ENCODE assay signal across 26 cellular contexts in genomic region chr3:52388933-52389332, GRCh38. TPM values are rescaled to one million over a fixed set of nuclear protein-coding genes. Genes with fewer than 3 reads are reported as not detected.
DNase-seq lines count a peak whose midpoint lies in the region; ATAC-seq and TF ChIP-seq lines count a peak whose summit lies in the region.
"Had no signal": no experiment of that assay in that cellular context is flagged by ENCODE, and none has a peak within 500 bp of the region (broad histone marks: within the 10 kb centered on the region; RNA-seq: fewer than 3 reads in every experiment).

No MANE protein-coding gene starts in this region.

- H3K27ac ChIP-seq in breast epithelium (no peak overlapping the region), left lung (no peak overlapping the region)
- H3K27ac ChIP-seq in CD8-positive, alpha-beta memory T cell (ENCODE audit: low read depth, low read length) = no peak overlapping the region
- H3K27ac ChIP-seq: C4-2B, epithelial cell of prostate, gastroesophageal sphincter, KMS-11, psoas muscle, RWPE1, upper lobe of right lung had no signal

- H3K27me3 ChIP-seq in breast epithelium = no peaks in the 10 kb centered on the region
- no peaks in the 10 kb centered on the region for H3K27me3 ChIP-seq in left lung
- no peaks in the 10 kb centered on the region for H3K27me3 ChIP-seq in CD8-positive, alpha-beta memory T cell (ENCODE audit: insufficient read depth, low read length, poor library complexity, severe bottlenecking)
- H3K27me3 ChIP-seq: gastroesophageal sphincter, upper lobe of right lung had no signal

- H3K27me3 Mint-ChIP-seq in CD8-positive, alpha-beta memory T cell = no peaks in the 10 kb centered on the region
- H3K27me3 Mint-ChIP-seq: activated CD4-positive, alpha-beta T cell treated with anti-CD3 and anti-CD28 coated beads, Interleukin-2, amount 10 ng/mL, durations not matched to agents 7 days and 5 days; activated naive CD8-positive, alpha-beta T cell treated with anti-CD3 and anti-CD28 coated beads, Interleukin-2, amount 50 U/mL, for 24 hours had no signal

- TF ChIP-seq POLR2A in breast epithelium (IDR thresholded peaks at IDR 0.05) (no peak), NB4 (IDR thresholded peaks at IDR 0.05; ENCODE audit: extremely low read depth, insufficient read length) (no peak)

- intact Hi-C loops in breast epithelium (cut with DNase I; ENCODE audit: low total_unique reads) (no loop called here), left lung (cut with DNase I) (no loop called here)

- H3K4me3 ChIP-seq in breast epithelium = no peak overlapping the region
- no peak overlapping the region for H3K4me3 ChIP-seq in NB4 (ENCODE audit: low read depth, low read length)
- H3K4me3 ChIP-seq in epithelial cell of esophagus (ENCODE audit: low read length) = no peak overlapping the region
- H3K4me3 ChIP-seq in left lung = no peak overlapping the region
- H3K4me3 ChIP-seq in CD8-positive, alpha-beta memory T cell (ENCODE audit: low read length) = no peak overlapping the region
- H3K4me3 ChIP-seq: gastroesophageal sphincter, psoas muscle, smooth muscle cell, upper lobe of right lung had no signal

- no peaks in the 10 kb centered on the region for H3K9me3 ChIP-seq in breast epithelium
- no peaks in the 10 kb centered on the region for H3K9me3 ChIP-seq in left lung
- H3K9me3 ChIP-seq in CD8-positive, alpha-beta memory T cell (ENCODE audit: low read length) = no peaks in the 10 kb centered on the region
- H3K9me3 ChIP-seq: gastroesophageal sphincter, psoas muscle, upper lobe of right lung had no signal

- H3K4me1 ChIP-seq in breast epithelium (no peaks in the 10 kb centered on the region), left lung (no peaks in the 10 kb centered on the region)
- no peaks in the 10 kb centered on the region for H3K4me1 ChIP-seq in CD8-positive, alpha-beta memory T cell (ENCODE audit: insufficient read depth, low read length)
- H3K4me1 ChIP-seq: gastroesophageal sphincter, psoas muscle, upper lobe of right lung had no signal

- H3K9me3 Mint-ChIP-seq in CD8-positive, alpha-beta memory T cell = no peaks in the 10 kb centered on the region
- H3K9me3 Mint-ChIP-seq: activated CD4-positive, alpha-beta T cell treated with anti-CD3 and anti-CD28 coated beads, Interleukin-2, amount 10 ng/mL, durations not matched to agents 7 days and 5 days; activated naive CD8-positive, alpha-beta T cell treated with anti-CD3 and anti-CD28 coated beads, Interleukin-2, amount 50 U/mL, for 24 hours; brain had no signal

- no peak overlapping the region for H3K4me3 Mint-ChIP-seq in CD8-positive, alpha-beta memory T cell
- H3K4me3 Mint-ChIP-seq: activated CD4-positive, alpha-beta T cell treated with anti-CD3 and anti-CD28 coated beads, Interleukin-2, amount 10 ng/mL, durations not matched to agents 7 days and 5 days; activated naive CD8-positive, alpha-beta T cell treated with anti-CD3 and anti-CD28 coated beads, Interleukin-2, amount 50 U/mL, for 24 hours; brain had no signal

- DNase-seq in T47D (ENCODE audit: low read depth in 1 of 2, low spot score in 1 of 2) (peak; percentile 16 to 36), breast epithelium (ENCODE audit: low spot score in 2 of 2) (no peak), NB4 (ENCODE audit: low read depth) (peak; percentile 33), epithelial cell of esophagus (ENCODE audit: low read depth) (peak; percentile 10), left lung (no peak), hepatic stellate cell (ENCODE audit: low spot score) (no peak)
- DNase-seq in CD8-positive, alpha-beta memory T cell = no peak
- DNase-seq in effector CD4-positive, alpha-beta T cell = no peak
- DNase-seq: activated CD4-positive, alpha-beta T cell treated with anti-CD3 and anti-CD28 coated beads, Interleukin-2, amount 10 ng/mL, durations not matched to agents 7 days and 5 days; activated CD8-positive, alpha-beta memory T cell treated with anti-CD3 and anti-CD28 coated beads, Interleukin-2, amount 50 U/mL, for 4 hours; activated effector memory CD4-positive, alpha-beta T cell treated with Interleukin-2 at 50 U/mL for 16 hours; activated naive CD8-positive, alpha-beta T cell treated with anti-CD3 and anti-CD28 coated beads, Interleukin-2, amount 50 U/mL, for 24 hours; DMS 273 treated with DMSO at 0.1 percent for 48 hours; NCI-H1694; psoas muscle; stimulated activated CD4-positive, alpha-beta T cell treated with anti-CD3 and anti-CD28 coated beads, Interleukin-4, amount 100 ng/mL, for 1 hour; upper lobe of right lung had no signal

- peak overlapping the region in 2 of 8 donors; percentile 22 to 93 for H3K27ac Mint-ChIP-seq in CD8-positive, alpha-beta memory T cell
- H3K27ac Mint-ChIP-seq: activated CD4-positive, alpha-beta T cell treated with anti-CD3 and anti-CD28 coated beads, Interleukin-2, amount 10 ng/mL, durations not matched to agents 7 days and 5 days; activated naive CD8-positive, alpha-beta T cell treated with anti-CD3 and anti-CD28 coated beads, Interleukin-2, amount 50 U/mL, for 24 hours had no signal

- H3K36me3 Mint-ChIP-seq in CD8-positive, alpha-beta memory T cell = peaks cover 6 to 60% (median 6%) of the 10 kb centered on the region in 3 donors
- H3K36me3 Mint-ChIP-seq: brain had no signal

- H3K36me3 ChIP-seq in breast epithelium = peaks cover 6% of the 10 kb centered on the region
- peaks cover 0 to 53% of the 10 kb centered on the region in 2 donors for H3K36me3 ChIP-seq in left lung
- no peaks in the 10 kb centered on the region for H3K36me3 ChIP-seq in CD8-positive, alpha-beta memory T cell (ENCODE audit: insufficient read depth, low read length)

- no peak for ATAC-seq in left lung
- ATAC-seq: activated naive CD8-positive, alpha-beta T cell treated with anti-CD3 and anti-CD28 coated beads, Interleukin-2, amount 50 U/mL, for 24 hours; gastroesophageal sphincter; psoas muscle; upper lobe of right lung had no signal

- POLR2A ChIA-PET in CD8-positive, alpha-beta memory T cell (lab: Charles Lee) = no interaction called here

- no peaks in the 10 kb centered on the region for H3K4me1 Mint-ChIP-seq in CD8-positive, alpha-beta memory T cell
- H3K4me1 Mint-ChIP-seq: activated CD4-positive, alpha-beta T cell treated with anti-CD3 and anti-CD28 coated beads, Interleukin-2, amount 10 ng/mL, durations not matched to agents 7 days and 5 days; activated naive CD8-positive, alpha-beta T cell treated with anti-CD3 and anti-CD28 coated beads, Interleukin-2, amount 50 U/mL, for 24 hours; brain had no signal

- in situ Hi-C loops in T47D (cut with HindIII; ENCODE audit: low pct_unique_long_range_greater_than_20kb, low sequenced_read_pairs) = no loop called here

- CTCF ChIA-PET in CD8-positive, alpha-beta memory T cell (lab: Charles Lee) = no interaction called here

- no peak for TF ChIP-seq CTCF in breast epithelium (IDR thresholded peaks at IDR 0.05)
- peak; percentile 6 for TF ChIP-seq CTCF in NB4 (IDR thresholded peaks at IDR 0.05; ENCODE audit: low read depth, low read length)
- no peak for TF ChIP-seq CTCF in epithelial cell of esophagus (IDR thresholded peaks at IDR 0.05; ENCODE audit: insufficient read depth, low read depth, low read length, missing control alignments)
- TF ChIP-seq CTCF in left lung (IDR thresholded peaks at IDR 0.05) = no peak

RNA-seq across cellular contexts. Expression of gene BAP1, which starts 20.9 kb away (rescaled TPM):
- total RNA-seq in breast epithelium = 10 to 100 TPM; 51.8 to 78.1 (median 65.5) TPM
- 10 to 100 TPM; 66.6 to 69.8 TPM for total RNA-seq in left lung
- 100 to 1,000 TPM; 113 to 123 TPM for total RNA-seq in CD8-positive, alpha-beta memory T cell
- 25.5 TPM for polyA plus RNA-seq in CD8-positive, alpha-beta memory T cell

RNA-seq across cellular contexts. Expression of gene PHF7, which starts 21.5 kb away (rescaled TPM):
- total RNA-seq in breast epithelium = 10 to 100 TPM; 11.8 to 18.1 (median 12.4) TPM
- 1 to 10 TPM; 3.9 to 6.5 TPM for total RNA-seq in left lung
- 10 to 100 TPM; 11.6 to 12.0 TPM for total RNA-seq in CD8-positive, alpha-beta memory T cell
- 10.7 TPM for polyA plus RNA-seq in CD8-positive, alpha-beta memory T cell

RNA-seq across cellular contexts. Expression of gene SEMA3G, which starts 56.0 kb away (rescaled TPM):
- total RNA-seq in breast epithelium (100 to 1,000 TPM in 1 of 3 donors, 10 to 100 TPM in 2; 12.3 to 255 (median 70.1) TPM), left lung (10 to 100 TPM; 30.5 to 36.5 TPM)
- total RNA-seq in CD8-positive, alpha-beta memory T cell = under 1 TPM; 0.13 to 0.16 TPM
- not detected for polyA plus RNA-seq in CD8-positive, alpha-beta memory T cell
- total RNA-seq: A673 had no signal
- polyA plus RNA-seq: neural cell had no signal

Comparison
In these comparisons a context has a peak if more than half of its experiments do, and no peak if none do; other contexts are left out.
1. DNase-seq: peak in T47D (2 of 2), NB4 (single experiment) and epithelial cell of esophagus (single experiment); none in breast epithelium (0 of 2), left lung (0 of 2), hepatic stellate cell (single experiment), CD8-positive, alpha-beta memory T cell (0 of 5) and effector CD4-positive, alpha-beta T cell (single experiment).
2. RNA of gene SEMA3G, which starts 56.0 kb away (total RNA-seq): 12.3 to 255 TPM in breast epithelium and 30.5 to 36.5 TPM in left lung; 0.13 to 0.16 TPM in CD8-positive, alpha-beta memory T cell; every median in the first group is over 10 times any median in the second.